ENCODE assay signal across 1 cellular context in the genomic region with DNA sequence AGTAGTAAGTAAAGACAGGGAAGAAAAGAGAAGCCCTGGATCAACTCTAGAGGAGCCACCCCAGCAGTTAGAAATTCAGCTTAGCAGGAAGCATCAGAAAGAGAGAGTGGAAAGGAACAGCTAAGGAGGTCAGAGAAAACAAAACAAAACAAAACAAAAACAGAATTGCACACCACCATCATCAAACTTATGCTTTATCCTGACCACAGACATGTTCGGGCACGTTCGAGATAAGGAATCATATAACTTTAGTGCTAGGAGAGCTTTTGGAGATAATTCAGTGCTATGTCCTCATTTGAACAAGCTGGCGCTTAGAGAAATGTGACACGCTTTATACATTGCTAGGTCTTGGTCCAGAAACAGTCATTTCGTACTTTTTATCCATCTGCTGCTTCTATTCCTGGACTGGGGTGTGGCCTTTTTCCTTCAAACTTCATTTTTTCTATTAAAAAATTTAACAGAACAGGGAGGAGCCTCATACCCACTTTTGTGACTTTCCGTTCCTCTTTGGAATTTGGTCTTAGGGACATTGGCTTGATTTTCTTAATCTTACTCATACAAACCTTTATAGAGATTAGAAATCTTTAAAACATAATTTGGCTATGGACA.
TF ChIP-seq lines count a peak whose summit lies in the region.

No MANE protein-coding gene starts in this region.

TF ChIP-seq in SK-N-SH, 30 proteins besides CTCF, POLR2A, EP300 and RAD21 (continued from another document):
- TF ChIP-seq, protein P1, sequence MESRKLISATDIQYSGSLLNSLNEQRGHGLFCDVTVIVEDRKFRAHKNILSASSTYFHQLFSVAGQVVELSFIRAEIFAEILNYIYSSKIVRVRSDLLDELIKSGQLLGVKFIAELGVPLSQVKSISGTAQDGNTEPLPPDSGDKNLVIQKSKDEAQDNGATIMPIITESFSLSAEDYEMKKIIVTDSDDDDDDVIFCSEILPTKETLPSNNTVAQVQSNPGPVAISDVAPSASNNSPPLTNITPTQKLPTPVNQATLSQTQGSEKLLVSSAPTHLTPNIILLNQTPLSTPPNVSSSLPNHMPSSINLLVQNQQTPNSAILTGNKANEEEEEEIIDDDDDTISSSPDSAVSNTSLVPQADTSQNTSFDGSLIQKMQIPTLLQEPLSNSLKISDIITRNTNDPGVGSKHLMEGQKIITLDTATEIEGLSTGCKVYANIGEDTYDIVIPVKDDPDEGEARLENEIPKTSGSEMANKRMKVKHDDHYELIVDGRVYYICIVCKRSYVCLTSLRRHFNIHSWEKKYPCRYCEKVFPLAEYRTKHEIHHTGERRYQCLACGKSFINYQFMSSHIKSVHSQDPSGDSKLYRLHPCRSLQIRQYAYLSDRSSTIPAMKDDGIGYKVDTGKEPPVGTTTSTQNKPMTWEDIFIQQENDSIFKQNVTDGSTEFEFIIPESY (IDR thresholded peaks at IDR 0.05; ENCODE audit: borderline replicate concordance, low read depth): no peak
- no peak for TF ChIP-seq NFIC (IDR thresholded peaks at IDR 0.05; ENCODE audit: borderline replicate concordance)
- no peak for TF ChIP-seq SIN3A (IDR thresholded peaks at IDR 0.05; ENCODE audit: borderline replicate concordance, low read depth, low read length)
- TF ChIP-seq EZH2phosphoT487 (IDR thresholded peaks at IDR 0.05; ENCODE audit: borderline replicate concordance, low read depth): no peak
- TF ChIP-seq SMC3 (IDR thresholded peaks at IDR 0.05; ENCODE audit: low read depth, low read length): no peak
- TF ChIP-seq, protein P2, sequence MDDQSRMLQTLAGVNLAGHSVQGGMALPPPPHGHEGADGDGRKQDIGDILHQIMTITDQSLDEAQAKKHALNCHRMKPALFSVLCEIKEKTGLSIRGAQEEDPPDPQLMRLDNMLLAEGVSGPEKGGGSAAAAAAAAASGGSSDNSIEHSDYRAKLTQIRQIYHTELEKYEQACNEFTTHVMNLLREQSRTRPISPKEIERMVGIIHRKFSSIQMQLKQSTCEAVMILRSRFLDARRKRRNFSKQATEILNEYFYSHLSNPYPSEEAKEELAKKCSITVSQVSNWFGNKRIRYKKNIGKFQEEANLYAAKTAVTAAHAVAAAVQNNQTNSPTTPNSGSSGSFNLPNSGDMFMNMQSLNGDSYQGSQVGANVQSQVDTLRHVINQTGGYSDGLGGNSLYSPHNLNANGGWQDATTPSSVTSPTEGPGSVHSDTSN (IDR thresholded peaks at IDR 0.05): no peak
